ENCODE assay signal across 11 cellular contexts in the genomic region with DNA sequence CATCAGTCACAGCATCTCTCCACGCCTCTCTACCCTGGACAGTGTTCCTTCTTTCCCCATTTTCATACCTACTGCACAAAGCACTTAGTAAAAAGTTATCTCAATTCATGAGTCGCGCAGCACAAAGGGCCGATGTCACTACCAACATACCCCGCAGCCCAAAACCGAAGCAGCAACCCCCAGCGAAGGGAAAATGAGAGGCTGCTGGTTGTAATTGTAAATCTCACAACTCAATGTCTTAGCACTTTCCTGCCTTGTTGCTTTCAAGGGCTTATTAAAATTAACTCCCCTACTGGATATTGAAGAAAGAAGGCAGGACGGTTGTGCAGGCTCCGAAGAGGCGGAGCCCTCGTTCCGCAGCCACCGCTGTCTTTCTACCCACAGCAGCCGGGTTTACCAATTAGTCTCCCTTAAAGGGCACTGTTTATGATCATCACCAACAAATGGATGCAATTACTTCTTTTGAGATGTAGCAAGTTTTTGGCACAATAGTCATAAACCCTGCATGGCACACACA. TPM values are rescaled to one million over a fixed set of nuclear protein-coding genes. Genes with fewer than 3 reads are reported as not detected.
DNase-seq lines count a peak whose midpoint lies in the region; ATAC-seq and TF ChIP-seq lines count a peak whose summit lies in the region.
"Had no signal": no experiment of that assay in that cellular context is flagged by ENCODE, and none has a peak within 500 bp of the region (broad histone marks: within the 10 kb centered on the region; RNA-seq: fewer than 3 reads in every experiment).

No MANE protein-coding gene starts in this region.

- no peak for TF ChIP-seq POLR2A in uterus (IDR thresholded peaks at IDR 0.05)

- H3K9me3 ChIP-seq in MG63 (no peaks in the 10 kb centered on the region), uterus (no peaks in the 10 kb centered on the region)

- peak overlapping the region; percentile 83 to 88 for H3K27ac ChIP-seq in uterus

- H3K4me1 Mint-ChIP-seq in nephron progenitor cell = peaks cover 38% of the 10 kb centered on the region
- H3K4me1 Mint-ChIP-seq: central memory CD8-positive, alpha-beta T cell had no signal

- no peaks in the 10 kb centered on the region for H3K9me3 Mint-ChIP-seq in nephron progenitor cell
- H3K9me3 Mint-ChIP-seq: activated T-helper 2 cell treated with anti-CD3 and anti-CD28 coated beads, Interferon-gamma antibody, Interleukin-2, Interleukin-4, amounts not matched to agents 10 μg/mL and 5 μg/mL and 100 μg/mL, durations not matched to agents 14 hours and 24 hours and 36 hours; central memory CD8-positive, alpha-beta T cell had no signal

- H3K4me1 ChIP-seq in uterus = peaks cover 0 to 7% of the 10 kb centered on the region in 2 donors

- H3K36me3 ChIP-seq in MG63 (peaks cover 7% of the 10 kb centered on the region; the same call in 1 of the 2 replicates), uterus (no peaks in the 10 kb centered on the region)

- peaks cover 4% of the 10 kb centered on the region for H3K27me3 Mint-ChIP-seq in nephron progenitor cell (ENCODE audit: low read depth, poor library complexity)

- no peak for ATAC-seq in HG03469 (IDR thresholded peaks at IDR 0.05; ENCODE audit: unreplicated experiment)
- ATAC-seq: GM12878 had no signal

- H3K36me3 Mint-ChIP-seq in nephron progenitor cell (ENCODE audit: low read depth) = peaks cover 21% of the 10 kb centered on the region

- DNase-seq in MG63 = no peak
- peak; percentile 39 for DNase-seq in ecto neural progenitor cell (ENCODE audit: low spot score)
- DNase-seq in nephron progenitor cell = no peak
- no peak for DNase-seq in uterus
- no peak for DNase-seq in T-helper 9 cell
- DNase-seq in stimulated activated CD4-positive, alpha-beta T cell treated with anti-CD3 and anti-CD28 coated beads, Interleukin-2, amount 100 ng/mL, for 48 hours = no peak
- DNase-seq in AML-193 (lab: John Stamatoyannopoulos, UW) = no peak

- intact Hi-C loops in uterus (cut with DNase I; ENCODE audit: low total_unique reads) = loop anchor here (10.0 kb wide), 1 partner anchor 168 kb away; no protein-coding TSS in a partner anchor

- H3K27me3 ChIP-seq in MG63 (no peaks in the 10 kb centered on the region), uterus (no peaks in the 10 kb centered on the region)

- H3K4me3 ChIP-seq in MG63 (peak overlapping the region; percentile 42), uterus (peak overlapping the region; percentile 14 to 33)
- H3K4me3 ChIP-seq: GM12878 had no signal

- H3K27ac Mint-ChIP-seq in nephron progenitor cell = peak overlapping the region; percentile 37
- H3K27ac Mint-ChIP-seq: activated T-helper 2 cell treated with anti-CD3 and anti-CD28 coated beads, Interferon-gamma antibody, Interleukin-2, Interleukin-4, amounts not matched to agents 10 μg/mL and 5 μg/mL and 100 μg/mL, durations not matched to agents 14 hours and 24 hours and 36 hours had no signal

- H3K4me3 Mint-ChIP-seq in nephron progenitor cell = peak overlapping the region; percentile 65
- H3K4me3 Mint-ChIP-seq: central memory CD8-positive, alpha-beta T cell had no signal

- no peak for TF ChIP-seq CTCF in nephron progenitor cell (IDR thresholded peaks at IDR 0.05)
- TF ChIP-seq CTCF in uterus (IDR thresholded peaks at IDR 0.05) = no peak

RNA-seq across cellular contexts. Expression of gene DIP2C, which starts 6.5 kb away (rescaled TPM):
- total RNA-seq in MG63 (2014; rRNA removed; shearing (Covaris generic); ENCODE audit: low replicate concordance) = 10.7 and 10.9 TPM in 2 replicates
- total RNA-seq in uterus = 10 to 100 TPM; 10.5 to 40.5 (median 19.5) TPM
